In genomic region chr4:75724066-75724866, GRCh38 we compare ENCODE assay signal across 8 cellular contexts. TPM values are rescaled to one million over a fixed set of nuclear protein-coding genes. Genes with fewer than 3 reads are reported as not detected.
DNase-seq lines count a peak whose midpoint lies in the region; TF ChIP-seq lines count a peak whose summit lies in the region.

A gene with protein sequence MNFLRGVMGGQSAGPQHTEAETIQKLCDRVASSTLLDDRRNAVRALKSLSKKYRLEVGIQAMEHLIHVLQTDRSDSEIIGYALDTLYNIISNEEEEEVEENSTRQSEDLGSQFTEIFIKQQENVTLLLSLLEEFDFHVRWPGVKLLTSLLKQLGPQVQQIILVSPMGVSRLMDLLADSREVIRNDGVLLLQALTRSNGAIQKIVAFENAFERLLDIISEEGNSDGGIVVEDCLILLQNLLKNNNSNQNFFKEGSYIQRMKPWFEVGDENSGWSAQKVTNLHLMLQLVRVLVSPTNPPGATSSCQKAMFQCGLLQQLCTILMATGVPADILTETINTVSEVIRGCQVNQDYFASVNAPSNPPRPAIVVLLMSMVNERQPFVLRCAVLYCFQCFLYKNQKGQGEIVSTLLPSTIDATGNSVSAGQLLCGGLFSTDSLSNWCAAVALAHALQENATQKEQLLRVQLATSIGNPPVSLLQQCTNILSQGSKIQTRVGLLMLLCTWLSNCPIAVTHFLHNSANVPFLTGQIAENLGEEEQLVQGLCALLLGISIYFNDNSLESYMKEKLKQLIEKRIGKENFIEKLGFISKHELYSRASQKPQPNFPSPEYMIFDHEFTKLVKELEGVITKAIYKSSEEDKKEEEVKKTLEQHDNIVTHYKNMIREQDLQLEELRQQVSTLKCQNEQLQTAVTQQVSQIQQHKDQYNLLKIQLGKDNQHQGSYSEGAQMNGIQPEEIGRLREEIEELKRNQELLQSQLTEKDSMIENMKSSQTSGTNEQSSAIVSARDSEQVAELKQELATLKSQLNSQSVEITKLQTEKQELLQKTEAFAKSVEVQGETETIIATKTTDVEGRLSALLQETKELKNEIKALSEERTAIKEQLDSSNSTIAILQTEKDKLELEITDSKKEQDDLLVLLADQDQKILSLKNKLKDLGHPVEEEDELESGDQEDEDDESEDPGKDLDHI (plus strand): TSS chr4:75724577. CDS start chr4:75724820, 243 bp downstream.

- no peaks in the 10 kb centered on the region for H4K20me1 ChIP-seq in H9 (ENCODE audit: control insufficient read depth, insufficient read depth, insufficient read length)

- H2BK5ac ChIP-seq in H9 (ENCODE audit: insufficient read length, low read length), result peak within 1 kb of the TSS; percentile 6

- no peak within 1 kb of the TSS for H4K91ac ChIP-seq in H9 (ENCODE audit: insufficient read length, low read depth, low read length)

- TF ChIP-seq CTCF in H9 (conservative IDR thresholded peaks at IDR 0.05) (peak; percentile 96), fibroblast of pulmonary artery (IDR thresholded peaks at IDR 0.05; ENCODE audit: low read length, missing control alignments) (peak; percentile 90), nephron (IDR thresholded peaks at IDR 0.05; ENCODE audit: unreplicated experiment in 3 of 3) (peak; percentile 78 to 86 (median 82))

- H3K9me3 ChIP-seq in H9 (ENCODE audit: control insufficient read depth, low read depth, low read length), result no peaks in the 10 kb centered on the region

- peak within 1 kb of the TSS; percentile 41 for H2BK120ac ChIP-seq in H9 (ENCODE audit: low read depth, low read length, poor library complexity, severe bottlenecking)

- H2AFZ ChIP-seq in H9 (ENCODE audit: low read length), result no peak within 1 kb of the TSS

- H3K27ac ChIP-seq in H9 (ENCODE audit: insufficient read length, low read depth, low read length), result peak within 1 kb of the TSS; percentile 55

- H3K14ac ChIP-seq in H9 (ENCODE audit: insufficient read depth, low read length), result peak within 1 kb of the TSS; percentile 95

- no peak within 1 kb of the TSS for H3K23ac ChIP-seq in H9 (ENCODE audit: insufficient read length, low read depth, low read length)

- H3K27ac Mint-ChIP-seq in H9 (peak within 1 kb of the TSS; percentile 99 to 100 (median 100)), nephron (peak within 1 kb of the TSS; percentile 99 to 100 (median 100))
- H3K27ac Mint-ChIP-seq in stimulated activated naive CD8-positive, alpha-beta T cell treated with anti-CD3 and anti-CD28 coated beads, Interleukin-15, Interleukin-2, amounts not matched to agents 100 ng/mL and 50 ng/mL, for 24 hours, result peak within 1 kb of the TSS; percentile 97

- H3K36me3 Mint-ChIP-seq in H9 (ENCODE audit: insufficient read depth in 1 of 3, low read depth in 3 of 3) (peaks cover 3 to 13% (median 12%) of the 10 kb centered on the region in 3 experiments), nephron (ENCODE audit: low read depth) (peaks cover 2% of the 10 kb centered on the region)
- H3K36me3 Mint-ChIP-seq in stimulated activated naive CD8-positive, alpha-beta T cell treated with anti-CD3 and anti-CD28 coated beads, Interleukin-15, Interleukin-2, amounts not matched to agents 100 ng/mL and 50 ng/mL, for 24 hours (ENCODE audit: low read depth), result peaks cover 17% of the 10 kb centered on the region

- H3K9me3 Mint-ChIP-seq in H9 (no peaks in the 10 kb centered on the region), nephron (no peaks in the 10 kb centered on the region)
- no peaks in the 10 kb centered on the region for H3K9me3 Mint-ChIP-seq in stimulated activated naive CD8-positive, alpha-beta T cell treated with anti-CD3 and anti-CD28 coated beads, Interleukin-15, Interleukin-2, amounts not matched to agents 100 ng/mL and 50 ng/mL, for 24 hours

- H3K9ac ChIP-seq in H9 (ENCODE audit: extremely low read depth, insufficient read length, low read length), result peak within 1 kb of the TSS; percentile 93

- H2BK15ac ChIP-seq in H9 (ENCODE audit: low read depth, low read length), result no peak within 1 kb of the TSS

- peak within 1 kb of the TSS; percentile 86 for H3T11ph ChIP-seq in H9 (ENCODE audit: low read length)

- H3K4ac ChIP-seq in H9 (ENCODE audit: low read depth, low read length), result no peak within 1 kb of the TSS; the same call in 1 of the 2 replicates

- H3K4me1 Mint-ChIP-seq in H9 (peaks cover 42 to 44% of the 10 kb centered on the region in 2 experiments), nephron (peaks cover 41% of the 10 kb centered on the region)
- H3K4me1 Mint-ChIP-seq in stimulated activated naive CD8-positive, alpha-beta T cell treated with anti-CD3 and anti-CD28 coated beads, Interleukin-15, Interleukin-2, amounts not matched to agents 100 ng/mL and 50 ng/mL, for 24 hours (ENCODE audit: low read depth), result peaks cover 59% of the 10 kb centered on the region

- H4K5ac ChIP-seq in H9 (ENCODE audit: insufficient read length, low read depth, low read length), result no peak within 1 kb of the TSS

- H3K18ac ChIP-seq in H9 (ENCODE audit: insufficient read length, low read depth, low read length), result peak within 1 kb of the TSS; percentile 82

- peaks cover 42% of the 10 kb centered on the region for H3K79me2 ChIP-seq in H9 (ENCODE audit: insufficient read depth, low read length)

- H3K79me1 ChIP-seq in H9 (ENCODE audit: insufficient read depth, low read depth, low read length, poor library complexity, severe bottlenecking), result no peaks in the 10 kb centered on the region

- H3K4me3 Mint-ChIP-seq in H9, result peak within 1 kb of the TSS; percentile 97 to 99
- peak within 1 kb of the TSS; percentile 97 to 99 (median 98) for H3K4me3 Mint-ChIP-seq in nephron
- H3K4me3 Mint-ChIP-seq in stimulated activated naive CD8-positive, alpha-beta T cell treated with anti-CD3 and anti-CD28 coated beads, Interleukin-15, Interleukin-2, amounts not matched to agents 100 ng/mL and 50 ng/mL, for 24 hours, result peak within 1 kb of the TSS; percentile 95

- no CpG with 5 or more reads among the region's 48 CpGs for WGBS in H9 (ENCODE audit: extremely low coverage, insufficient read length, low lambda C conversion rate)

- no peak within 1 kb of the TSS for H2AK5ac ChIP-seq in H9 (ENCODE audit: insufficient read length, low read length)

- H2BK12ac ChIP-seq in H9 (ENCODE audit: insufficient read length, low read depth, low read length), result no peak within 1 kb of the TSS

- no peak within 1 kb of the TSS for H3K56ac ChIP-seq in H9 (ENCODE audit: insufficient read length, low read depth, low read length)

- H3K4me2 ChIP-seq in H9 (ENCODE audit: insufficient read depth, insufficient read length, low read length), result peak within 1 kb of the TSS; percentile 100

- H3K4me1 ChIP-seq in H9 (ENCODE audit: insufficient read depth, low read length), result peaks cover 4% of the 10 kb centered on the region; the same call in 1 of the 2 replicates

- H3K27me3 ChIP-seq in H9 (ENCODE audit: insufficient read depth, low read length), result no peaks in the 10 kb centered on the region

- no peak within 1 kb of the TSS for H4K8ac ChIP-seq in H9 (replicated peaks; ENCODE audit: insufficient read length, low read depth, low read length)

- DNase-seq in GDM1 (lab: John Stamatoyannopoulos, UW), result peak; percentile 99
- DNase-seq in H9, result peak; percentile 99
- peak; percentile 94 for DNase-seq in M059J (ENCODE audit: low read depth)
- peak; percentile 95 to 96 for DNase-seq in SHP77 (lab: John Stamatoyannopoulos, UW)
- peak; percentile 100 for DNase-seq in activated effector memory CD4-positive, alpha-beta T cell treated with Interleukin-2 at 50 U/mL for 16 hours
- DNase-seq in fibroblast of pulmonary artery (ENCODE audit: low read depth), result peak; percentile 99

- no peaks in the 10 kb centered on the region for H3K23me2 ChIP-seq in H9 (ENCODE audit: insufficient read length, low read depth, low read length, poor library complexity, severe bottlenecking)

- peak within 1 kb of the TSS; percentile 97 for H3K4me3 ChIP-seq in fibroblast of pulmonary artery (replicated peaks; ENCODE audit: low read depth, low read length)

- H3K27me3 Mint-ChIP-seq in H9 (ENCODE audit: low read depth) (no peaks in the 10 kb centered on the region), nephron (ENCODE audit: low read depth) (no peaks in the 10 kb centered on the region)
- H3K27me3 Mint-ChIP-seq in stimulated activated naive CD8-positive, alpha-beta T cell treated with anti-CD3 and anti-CD28 coated beads, Interleukin-15, Interleukin-2, amounts not matched to agents 100 ng/mL and 50 ng/mL, for 24 hours, result no peaks in the 10 kb centered on the region

- H2BK20ac ChIP-seq in H9 (ENCODE audit: low read depth, low read length, poor library complexity, severe bottlenecking), result no peak within 1 kb of the TSS

RNA-seq across cellular contexts. Expression of the gene that starts here (rescaled TPM):
- total RNA-seq in H9 (2021), result 109 and 110 TPM in 2 replicates
- 43.6 and 60.4 TPM in 2 replicates for total RNA-seq in M059J (2014; rRNA removed; shearing (Covaris generic))

Comparison
In these comparisons a context has a peak if more than half of its experiments do, and no peak if none do; other contexts are left out.
1. Peak in every context shown above with its lines: DNase-seq, H3K4me3 ChIP-seq and H3K27ac ChIP-seq.